8 cellular contexts compared by ENCODE assay signal in genomic region chr22:21867528-21868266, GRCh38. TPM values are rescaled to one million over a fixed set of nuclear protein-coding genes. Genes with fewer than 3 reads are reported as not detected.
DNase-seq lines count a peak whose midpoint lies in the region; ATAC-seq and TF ChIP-seq lines count a peak whose summit lies in the region.

MAPK1 (minus strand) TSS chr22:21867645; CDS start chr22:21867440, 205 bp downstream.

- H3K9ac ChIP-seq in SK-N-MC (ENCODE audit: insufficient read length): peak within 1 kb of the TSS; percentile 88

- intact Hi-C loops in testis (cut with DNase I; ENCODE audit: low total_unique reads): no loop called here

- peak; percentile 98 for ATAC-seq in omental fat pad (ENCODE audit: low FRiP score)

- H3K27ac ChIP-seq in SK-N-MC (no peak within 1 kb of the TSS), testis (peak within 1 kb of the TSS; percentile 87 to 93)

- H3K27me3 ChIP-seq in HAP-1 (ENCODE audit: low read depth) (no peaks in the 10 kb centered on the region), MG63 (no peaks in the 10 kb centered on the region), testis (no peaks in the 10 kb centered on the region)

- no peaks in the 10 kb centered on the region for H3K9me3 ChIP-seq in HAP-1
- H3K9me3 ChIP-seq in MG63: no peaks in the 10 kb centered on the region
- no peaks in the 10 kb centered on the region for H3K9me3 ChIP-seq in SK-N-MC (ENCODE audit: low read depth, low read length)
- no peaks in the 10 kb centered on the region for H3K9me3 ChIP-seq in testis

- H3K4me1 ChIP-seq in HAP-1 (peaks cover 23% of the 10 kb centered on the region), testis (peaks cover 26% of the 10 kb centered on the region)

- H3K4me3 ChIP-seq in HAP-1 (peak within 1 kb of the TSS; percentile 80), MG63 (peak within 1 kb of the TSS; percentile 89), SK-N-MC (peak within 1 kb of the TSS; percentile 89), testis (peak within 1 kb of the TSS; percentile 80 to 93)

- peak; percentile 15 for TF ChIP-seq POLR2A in testis (IDR thresholded peaks at IDR 0.05)

- DNase-seq in GM03348 (ENCODE audit: low spot score): peak; percentile 99
- DNase-seq in HAP-1 (ENCODE audit: low spot score in 2 of 2): peak; percentile 85 to 95
- DNase-seq in MG63: peak; percentile 93
- DNase-seq in SK-N-MC (ENCODE audit: low read depth, low spot score): no peak
- peak; percentile 95 for DNase-seq in activated naive CD4-positive, alpha-beta T cell treated with anti-CD3 and anti-CD28 coated beads, Interleukin-2, amount 50 U/mL, for 16 hours
- peak; percentile 94 for DNase-seq in globus pallidus (ENCODE audit: low spot score)
- peak; percentile 62 for DNase-seq in omental fat pad (ENCODE audit: low spot score)
- DNase-seq in testis: peak; percentile 96

- WGBS in testis, 2 donors: 1 to 2% methylated on average over 20 to 65 of the region's 74 CpGs

- TF ChIP-seq CTCF in omental fat pad (IDR thresholded peaks at IDR 0.05) (no peak), testis (IDR thresholded peaks at IDR 0.05) (peak in 1 of 3 experiments; percentile 12)

- in situ Hi-C loops in HAP-1 (cut with MboI; ENCODE audit: low sequenced_read_pairs): no loop called here

- H3K36me3 ChIP-seq in HAP-1 (replicated peaks): peaks cover 3% of the 10 kb centered on the region; the same call in 1 of the 2 replicates
- peaks cover 2% of the 10 kb centered on the region; the same call in 1 of the 2 replicates for H3K36me3 ChIP-seq in MG63
- H3K36me3 ChIP-seq in SK-N-MC (ENCODE audit: insufficient read depth, low read length): 0 out of 2 replicates have a peak, but pooled peaks cover 3% of the 10 kb centered on the region
- H3K36me3 ChIP-seq in testis (ENCODE audit: low read depth, missing control alignments): no peaks in the 10 kb centered on the region

RNA-seq across cellular contexts. Expression of gene MAPK1, which starts in this region (rescaled TPM):
- total RNA-seq in MG63 (2014; rRNA removed; shearing (Covaris generic); ENCODE audit: low replicate concordance): 47.7 and 63.0 TPM in 2 replicates
- 10 to 100 TPM; 29.0 to 46.8 (median 35.1) TPM for total RNA-seq in omental fat pad
- 100 to 1,000 TPM in 1 of 2 donors, 10 to 100 TPM in 1; 90.2 to 121 TPM for total RNA-seq in testis
- polyA plus RNA-seq in testis (ENCODE audit: insufficient read depth, low read depth, low replicate concordance): 143 TPM
